Comparison of ENCODE assay signal across 8 cellular contexts in genomic region chr1:19179597-19180271, GRCh38. TPM values are rescaled to one million over a fixed set of nuclear protein-coding genes. Genes with fewer than 3 reads are reported as not detected.
DNase-seq lines count a peak whose midpoint lies in the region; ATAC-seq lines count a peak whose summit lies in the region.

No MANE protein-coding gene starts in this region.

- H3K27ac Mint-ChIP-seq in activated CD4-positive, alpha-beta T cell treated with anti-CD3 and anti-CD28 coated beads, Interleukin-2, amount 10 ng/mL, durations not matched to agents 7 days and 5 days, result peak overlapping the region; percentile 89

- DNase-seq in CMK (ENCODE audit: low read depth), result peak; percentile 97
- DNase-seq in HUDEP-2 (lab: John Stamatoyannopoulos, UW; ENCODE audit: unreplicated experiment in 76 of 76), result peak in 59 of 76 experiments; percentile 2 to 76 (median 31)
- DNase-seq in activated CD4-positive, alpha-beta T cell treated with anti-CD3 and anti-CD28 coated beads, Interleukin-2, amount 10 ng/mL, durations not matched to agents 7 days and 5 days, result peak; percentile 63
- no peak for DNase-seq in left ventricle myocardium superior
- no peak for DNase-seq in NCI-H774 (lab: John Stamatoyannopoulos, UW)

- ATAC-seq in left ventricle myocardium superior (peak; percentile 74), HG02885 (IDR thresholded peaks at IDR 0.05; ENCODE audit: poor library complexity, unreplicated experiment) (no peak), HG03196 (IDR thresholded peaks at IDR 0.05; ENCODE audit: unreplicated experiment) (no peak), HG03175 (IDR thresholded peaks at IDR 0.05; ENCODE audit: unreplicated experiment) (no peak)

- no peaks in the 10 kb centered on the region for H3K9me3 Mint-ChIP-seq in activated CD4-positive, alpha-beta T cell treated with anti-CD3 and anti-CD28 coated beads, Interleukin-2, amount 10 ng/mL, durations not matched to agents 7 days and 5 days

- POLR2A ChIA-PET in activated CD4-positive, alpha-beta T cell treated with anti-CD3 and anti-CD28 coated beads, Interleukin-2, amount 10 ng/mL, durations not matched to agents 7 days and 5 days (lab: Charles Lee), result no interaction called here

- no peaks in the 10 kb centered on the region for H3K27me3 Mint-ChIP-seq in activated CD4-positive, alpha-beta T cell treated with anti-CD3 and anti-CD28 coated beads, Interleukin-2, amount 10 ng/mL, durations not matched to agents 7 days and 5 days

- H3K36me3 Mint-ChIP-seq in activated CD4-positive, alpha-beta T cell treated with anti-CD3 and anti-CD28 coated beads, Interleukin-2, amount 10 ng/mL, durations not matched to agents 7 days and 5 days (ENCODE audit: low read depth), result peaks cover 72% of the 10 kb centered on the region

- H3K4me3 Mint-ChIP-seq in activated CD4-positive, alpha-beta T cell treated with anti-CD3 and anti-CD28 coated beads, Interleukin-2, amount 10 ng/mL, durations not matched to agents 7 days and 5 days, result peak overlapping the region; percentile 11

- CTCF ChIA-PET in activated CD4-positive, alpha-beta T cell treated with anti-CD3 and anti-CD28 coated beads, Interleukin-2, amount 10 ng/mL, durations not matched to agents 7 days and 5 days (lab: Charles Lee), result interaction anchor here (1.2 to 1.4 kb wide), 3 partner anchors 10 to 68 kb away, joined by 3 to 6 read pairs (median 4); no protein-coding TSS in a partner anchor

- H3K4me1 Mint-ChIP-seq in activated CD4-positive, alpha-beta T cell treated with anti-CD3 and anti-CD28 coated beads, Interleukin-2, amount 10 ng/mL, durations not matched to agents 7 days and 5 days, result peaks cover 33% of the 10 kb centered on the region

- intact Hi-C loops in left ventricle myocardium superior (cut with micrococcal nuclease), result loop anchor here (5.0 kb wide), 1 partner anchor 63 kb away; no protein-coding TSS in a partner anchor

RNA-seq across cellular contexts. Expression of gene UBR4, which starts 30.3 kb away (rescaled TPM):
- total RNA-seq in activated CD4-positive, alpha-beta T cell treated with anti-CD3 and anti-CD28 coated beads, Interleukin-2, amount 10 ng/mL, durations not matched to agents 7 days and 5 days, result 100 to 1,000 TPM; 116 to 125 TPM
- total RNA-seq in left ventricle myocardium superior, result 56.3 TPM

Comparison
In these comparisons a context has a peak if more than half of its experiments do, and no peak if none do; other contexts are left out.
1. DNase-seq: peak in CMK (single experiment), HUDEP-2 (59 of 76) and activated CD4-positive, alpha-beta T cell treated with anti-CD3 and anti-CD28 coated beads, Interleukin-2, amount 10 ng/mL, durations not matched to agents 7 days and 5 days (single experiment); none in left ventricle myocardium superior (single experiment) and NCI-H774 (single experiment).